ENCODE assay signal across 12 cellular contexts in genomic region chr9:16257604-16258003, GRCh38.
DNase-seq lines count a peak whose midpoint lies in the region; TF ChIP-seq lines count a peak whose summit lies in the region.
"Had no signal": no experiment of that assay in that cellular context is flagged by ENCODE, and none has a peak within 500 bp of the region (broad histone marks: within the 10 kb centered on the region; RNA-seq: fewer than 3 reads in every experiment).

No MANE protein-coding gene starts in this region.

- peaks cover 2% of the 10 kb centered on the region for H3K36me3 Mint-ChIP-seq in progenitor cell of endocrine pancreas (ENCODE audit: insufficient read depth)

- H3K27me3 Mint-ChIP-seq in progenitor cell of endocrine pancreas: peaks cover 14% of the 10 kb centered on the region

- TF ChIP-seq CTCF in GM12875 (IDR thresholded peaks at IDR 0.05; ENCODE audit: borderline replicate concordance, insufficient read depth, low read depth, low read length) (peak; percentile 50; the same call in 1 of the 2 replicates), Peyer's patch (IDR thresholded peaks at IDR 0.05) (peak in 4 of 6 experiments; percentile 10 to 39 (median 33)), fibroblast of pulmonary artery (IDR thresholded peaks at IDR 0.05; ENCODE audit: low read length, missing control alignments) (peak; percentile 81), progenitor cell of endocrine pancreas (IDR thresholded peaks at IDR 0.05; ENCODE audit: unreplicated experiment) (peak; percentile 53)

- H3K4me3 Mint-ChIP-seq in progenitor cell of endocrine pancreas (ENCODE audit: low read depth): no peak overlapping the region

- no peak for TF ChIP-seq POLR2A in Peyer's patch (IDR thresholded peaks at IDR 0.05)

- DNase-seq in Peyer's patch (no peak), fibroblast of pulmonary artery (ENCODE audit: low read depth) (peak; percentile 45), progenitor cell of endocrine pancreas (ENCODE audit: low spot score, unreplicated experiment) (no peak), HCEC 1CT (no peak), NCI-H1092 (lab: John Stamatoyannopoulos, UW) (no peak), SKM-1 treated with dmso at 0.1 percent for 144 hours (lab: John Stamatoyannopoulos, UW; ENCODE audit: unreplicated experiment) (no peak), T-helper 9 cell (no peak)
- DNase-seq: activated effector memory CD4-positive, alpha-beta T cell treated with anti-CD3 and anti-CD28 coated beads, Interleukin-2, amount 50 U/mL, for 16 hours; NCI-H446 had no signal

- no peaks in the 10 kb centered on the region for H3K9me3 Mint-ChIP-seq in progenitor cell of endocrine pancreas (ENCODE audit: low read depth)

- H3K4me1 Mint-ChIP-seq in progenitor cell of endocrine pancreas (ENCODE audit: low read depth): peaks cover 24% of the 10 kb centered on the region

- no peak overlapping the region for H3K27ac Mint-ChIP-seq in progenitor cell of endocrine pancreas

- no peaks in the 10 kb centered on the region for H3K9me3 ChIP-seq in Peyer's patch

- no peaks in the 10 kb centered on the region for H3K36me3 ChIP-seq in Peyer's patch

- H3K4me3 ChIP-seq in GM12875 (ENCODE audit: low read depth, low read length): no peak overlapping the region
- H3K4me3 ChIP-seq in Peyer's patch: no peak overlapping the region
- H3K4me3 ChIP-seq in fibroblast of pulmonary artery (replicated peaks; ENCODE audit: low read depth, low read length): no peak overlapping the region

- H3K27me3 ChIP-seq in Peyer's patch: no peaks in the 10 kb centered on the region

- H3K4me1 ChIP-seq in Peyer's patch: no peaks in the 10 kb centered on the region

- no peak overlapping the region for H3K27ac ChIP-seq in Peyer's patch
- H3K27ac ChIP-seq: epithelial cell of prostate, HL-60 had no signal
